ENCODE assay signal across 24 cellular contexts in genomic region chr4:41579556-41579955, GRCh38. TPM values are rescaled to one million over a fixed set of nuclear protein-coding genes. Genes with fewer than 3 reads are reported as not detected.
DNase-seq lines count a peak whose midpoint lies in the region; ATAC-seq, FAIRE-seq and TF ChIP-seq lines count a peak whose summit lies in the region.
"Had no signal": no experiment of that assay in that cellular context is flagged by ENCODE, and none has a peak within 500 bp of the region (broad histone marks: within the 10 kb centered on the region; RNA-seq: fewer than 3 reads in every experiment).

No MANE protein-coding gene starts in this region.

- intact Hi-C loops in left lung (cut with DNase I) = no loop called here
- intact Hi-C loops in gastrocnemius medialis (cut with DNase I; ENCODE audit: low total_unique reads) = no loop called here
- intact Hi-C loops in kidney (cut with DNase I) = no loop called here

- H3K9ac ChIP-seq in GM23248 (no peak overlapping the region), kidney (ENCODE audit: low read length in 2 of 2) (no peak overlapping the region)

- TF ChIP-seq CTCF in left lung (IDR thresholded peaks at IDR 0.05) = no peak
- no peak for TF ChIP-seq CTCF in gastrocnemius medialis (IDR thresholded peaks at IDR 0.05 in 4 of 5, conservative IDR thresholded peaks at IDR 0.05 in 1 of 5)
- no peak for TF ChIP-seq CTCF in kidney (IDR thresholded peaks at IDR 0.05; ENCODE audit: borderline replicate concordance, extremely low read depth, insufficient read depth)

- H3K4me1 ChIP-seq in GM23248 (ENCODE audit: insufficient read depth) (0 out of 2 replicates have a peak, but pooled peaks cover 6% of the 10 kb centered on the region), left lung (peaks cover 4 to 8% of the 10 kb centered on the region in 2 donors), gastrocnemius medialis (peaks cover 35 to 51% of the 10 kb centered on the region in 2 donors), kidney (ENCODE audit: control insufficient read depth in 1 of 2, insufficient read depth in 1 of 2, low read depth in 1 of 2, low read length in 2 of 2) (peaks cover 0 to 3% of the 10 kb centered on the region in 2 donors)
- H3K4me1 ChIP-seq: SJSA1 had no signal

- peak; percentile 12 for ATAC-seq in left lung
- ATAC-seq in gastrocnemius medialis = peak; percentile 13 to 38
- no peak for ATAC-seq in GM21717 (IDR thresholded peaks at IDR 0.05; ENCODE audit: unreplicated experiment)
- ATAC-seq in HG02588 (IDR thresholded peaks at IDR 0.05; ENCODE audit: unreplicated experiment) = no peak

- H3K9me3 ChIP-seq in GM23248 (ENCODE audit: low read depth) = no peaks in the 10 kb centered on the region
- H3K9me3 ChIP-seq in left lung = peaks cover 0 to 3% of the 10 kb centered on the region in 2 donors
- H3K9me3 ChIP-seq in gastrocnemius medialis = no peaks in the 10 kb centered on the region
- peaks cover 0 to 3% of the 10 kb centered on the region in 2 donors for H3K9me3 ChIP-seq in kidney (ENCODE audit: control insufficient read depth in 1 of 2, low read length in 2 of 2)
- H3K9me3 ChIP-seq: SJSA1 had no signal

- WGBS in GM23248 (ENCODE audit: low coverage in 1 of 2, low lambda C conversion rate in 2 of 2, missing lambda C conversion rate in 2 of 2), 2 experiments = 70 to 73% methylated on average over 2 of the region's 2 CpGs

- no peak overlapping the region for H3K4me3 ChIP-seq in GM23248
- H3K4me3 ChIP-seq in left lung = no peak overlapping the region
- no peak overlapping the region for H3K4me3 ChIP-seq in gastrocnemius medialis
- no peak overlapping the region for H3K4me3 ChIP-seq in kidney (ENCODE audit: low read length in 2 of 2)
- H3K4me3 ChIP-seq: PC-9, SJSA1 had no signal

- H3K36me3 ChIP-seq in GM23248 (ENCODE audit: low read depth) (no peaks in the 10 kb centered on the region), left lung (no peaks in the 10 kb centered on the region), gastrocnemius medialis (no peaks in the 10 kb centered on the region), kidney (ENCODE audit: control insufficient read depth in 1 of 2, insufficient read depth in 2 of 2, low read length in 2 of 2) (peaks cover 0 to 6% of the 10 kb centered on the region in 2 donors)
- H3K36me3 ChIP-seq: SJSA1 had no signal

- H3K4me2 ChIP-seq in GM23248 (ENCODE audit: unreplicated experiment) = no peak overlapping the region
- H3K4me2 ChIP-seq: PC-9 had no signal

- H4K20me1 ChIP-seq in GM23248 (ENCODE audit: insufficient read depth) = no peaks in the 10 kb centered on the region

- H3K27me3 ChIP-seq in GM23248 (replicated peaks; ENCODE audit: insufficient read depth) (no peaks in the 10 kb centered on the region), left lung (no peaks in the 10 kb centered on the region), gastrocnemius medialis (no peaks in the 10 kb centered on the region)
- H3K27me3 ChIP-seq: SJSA1 had no signal

- no peaks in the 10 kb centered on the region for H3F3A ChIP-seq in GM23248 (ENCODE audit: insufficient read depth)

- DNase-seq in GM23248 (peak; percentile 16), NCI-H82 treated with DMSO at 0.1 percent for 48 hours (lab: John Stamatoyannopoulos, UW; ENCODE audit: unreplicated experiment) (peak; percentile 61), left lung (no peak), gastrocnemius medialis (no peak), NCI-H1694 treated with DMSO at 0.1 percent for 48 hours (lab: John Stamatoyannopoulos, UW) (no peak), kidney (no peak)
- DNase-seq: C1 segment of cervical spinal cord; CD8-positive, alpha-beta memory T cell; DMS153; DND-41; GOT3; HCEC 1CT; NCI-H1048; NCI-H1417 treated with DMSO at 0.1 percent for 48 hours; NCI-H187; NCI-H2081 treated with DMSO at 0.1 percent for 48 hours; NCI-H2171; NCI-H748 treated with DMSO at 0.1 percent for 48 hours; NK-92 treated with Interleukin-12 subunit alpha and Interleukin-12 subunit beta, amount 100 ng/mL, for 24 hours; PC-9 had no signal

- in situ Hi-C loops in GM23248 (cut with MboI) = no loop called here
- in situ Hi-C loops in gastrocnemius medialis (cut with MboI; ENCODE audit: low sequenced_read_pairs in 4 of 4) = no loop called here

- H3K27ac ChIP-seq in GM23248 = no peak overlapping the region
- peak overlapping the region in 1 of 2 donors; percentile 23 for H3K27ac ChIP-seq in left lung
- H3K27ac ChIP-seq in gastrocnemius medialis = peak overlapping the region; percentile 65 to 78 (median 66)
- H3K27ac ChIP-seq in kidney (ENCODE audit: low read depth in 2 of 2, low read length in 2 of 2) = no peak overlapping the region
- H3K27ac ChIP-seq: PC-9, SJSA1 had no signal

- no peaks in the 10 kb centered on the region for H3K79me2 ChIP-seq in GM23248 (ENCODE audit: insufficient read depth)

- no peak overlapping the region for H2AFZ ChIP-seq in GM23248
- H2AFZ ChIP-seq: PC-9 had no signal

- no peak for TF ChIP-seq POLR2A in gastrocnemius medialis (IDR thresholded peaks at IDR 0.05)

- no peaks in the 10 kb centered on the region for H3K9me2 ChIP-seq in GM23248 (ENCODE audit: insufficient read depth)

- no peak for FAIRE-seq in kidney (lab: Jason Lieb, UNC)
- FAIRE-seq: GM19239 had no signal

RNA-seq across cellular contexts. Expression of gene LIMCH1, which starts 41.6 kb away (rescaled TPM):
- total RNA-seq in GM23248 (2014; rRNA removed; shearing (Covaris generic)) = 17.4 and 28.5 TPM in 2 replicates
- polyA plus RNA-seq in GM23248 (2016; fragmentation: Nextera tagmentation; extraction: Ambion mirVana) (22.2 and 25.8 TPM in 2 replicates), kidney (ENCODE audit: insufficient read depth, low read depth, low replicate concordance) (19.9 TPM)
- total RNA-seq in left lung (100 to 1,000 TPM; 169 to 183 TPM), gastrocnemius medialis (10 to 100 TPM; 36.2 to 71.4 (median 52.1) TPM), kidney (83.9 TPM)
- total RNA-seq: CD8-positive, alpha-beta memory T cell had no signal
- polyA plus RNA-seq: CD8-positive, alpha-beta memory T cell had no signal

Comparison
In these comparisons a context has a peak if more than half of its experiments do, and no peak if none do; other contexts are left out.
1. DNase-seq: peak in GM23248 (single experiment) and NCI-H82 treated with DMSO at 0.1 percent for 48 hours (single experiment); none in left lung (0 of 2), gastrocnemius medialis (0 of 2), NCI-H1694 treated with DMSO at 0.1 percent for 48 hours (single experiment) and kidney (single experiment).
2. H3K27ac ChIP-seq: peak in gastrocnemius medialis (4 of 4); none in GM23248 (single experiment) and kidney (0 of 2).
3. ATAC-seq: peak in left lung (single experiment) and gastrocnemius medialis (2 of 2); none in GM21717 (single experiment) and HG02588 (single experiment).